In genomic region chr5:154764967-154765366, GRCh38 we compare ENCODE assay signal across 19 cellular contexts. TPM values are rescaled to one million over a fixed set of nuclear protein-coding genes. Genes with fewer than 3 reads are reported as not detected.
DNase-seq lines count a peak whose midpoint lies in the region; ATAC-seq and TF ChIP-seq lines count a peak whose summit lies in the region.
"Had no signal": no experiment of that assay in that cellular context is flagged by ENCODE, and none has a peak within 500 bp of the region (broad histone marks: within the 10 kb centered on the region; RNA-seq: fewer than 3 reads in every experiment).

No MANE protein-coding gene starts in this region.

- H3K9me3 Mint-ChIP-seq in CD14-positive monocyte (no peaks in the 10 kb centered on the region), T-cell (no peaks in the 10 kb centered on the region), endodermal cell (no peaks in the 10 kb centered on the region)
- H3K9me3 Mint-ChIP-seq in CD8-positive, alpha-beta T cell, result no peaks in the 10 kb centered on the region
- H3K9me3 Mint-ChIP-seq: activated B cell treated with CpG ODN at 0.5 μM for 24 hours, nephron had no signal

- no peak overlapping the region for H3K4me3 ChIP-seq in CD8-positive, alpha-beta T cell (ENCODE audit: low read depth, low read length)
- no peak overlapping the region for H3K4me3 ChIP-seq in endodermal cell (ENCODE audit: low read length)
- H3K4me3 ChIP-seq: cardiac muscle cell, PC-9 had no signal

- H3K27me3 ChIP-seq in CD8-positive, alpha-beta T cell (ENCODE audit: insufficient read depth, low read length), result no peaks in the 10 kb centered on the region
- H3K27me3 ChIP-seq in endodermal cell (ENCODE audit: control insufficient read depth, insufficient read depth, low read length, poor library complexity, severe bottlenecking), result no peaks in the 10 kb centered on the region
- H3K27me3 ChIP-seq: cardiac muscle cell had no signal

- no peak overlapping the region for H3K27ac ChIP-seq in CD8-positive, alpha-beta T cell (ENCODE audit: low read depth, low read length)
- H3K27ac ChIP-seq in endodermal cell (ENCODE audit: low read depth, low read length), result no peak overlapping the region
- H3K27ac ChIP-seq: cardiac muscle cell, PC-9 had no signal

- peak overlapping the region in 6 of 7 donors; percentile 0 to 85 (median 38) for H3K27ac Mint-ChIP-seq in CD14-positive monocyte
- peak overlapping the region; percentile 25 for H3K27ac Mint-ChIP-seq in CD8-positive, alpha-beta T cell
- peak overlapping the region; percentile 0 to 4 for H3K27ac Mint-ChIP-seq in T-cell
- H3K27ac Mint-ChIP-seq in endodermal cell, result peak overlapping the region; percentile 0
- H3K27ac Mint-ChIP-seq: activated B cell treated with CpG ODN at 0.5 μM for 24 hours; activated CD8-positive, alpha-beta memory T cell treated with anti-CD3 and anti-CD28 coated beads, Interleukin-2, amount 10 ng/mL, durations not matched to agents 7 days and 5 days; nephron had no signal

- H3K36me3 ChIP-seq in CD8-positive, alpha-beta T cell (ENCODE audit: insufficient read depth, low read length), result no peaks in the 10 kb centered on the region
- no peaks in the 10 kb centered on the region for H3K36me3 ChIP-seq in endodermal cell (ENCODE audit: control insufficient read depth, insufficient read depth, low read length)
- H3K36me3 ChIP-seq: cardiac muscle cell had no signal

- H3K9me3 ChIP-seq in CD8-positive, alpha-beta T cell (ENCODE audit: low read length), result no peaks in the 10 kb centered on the region
- no peaks in the 10 kb centered on the region for H3K9me3 ChIP-seq in endodermal cell (ENCODE audit: control insufficient read depth, low read length)

- CTCF ChIA-PET in CD8-positive, alpha-beta T cell (lab: Charles Lee), result no interaction called here
- CTCF ChIA-PET in T-cell (lab: Charles Lee), result interaction anchor here in 1 of 2 donors (0.7 kb wide), 1 partner anchor 87 kb away, joined by 4 read pairs; no protein-coding TSS in a partner anchor

- TF ChIP-seq CTCF in CD14-positive monocyte (IDR thresholded peaks at IDR 0.05) (no peak), endodermal cell (conservative IDR thresholded peaks at IDR 0.05) (no peak)
- TF ChIP-seq CTCF in CD8-positive, alpha-beta T cell (IDR thresholded peaks at IDR 0.05), result no peak

- peaks cover 72% of the 10 kb centered on the region for H3K4me1 Mint-ChIP-seq in CD14-positive monocyte
- H3K4me1 Mint-ChIP-seq in CD8-positive, alpha-beta T cell (ENCODE audit: low read depth), result peaks cover 80% of the 10 kb centered on the region
- H3K4me1 Mint-ChIP-seq in T-cell, result peaks cover 76 to 88% (median 83%) of the 10 kb centered on the region in 3 donors
- H3K4me1 Mint-ChIP-seq in endodermal cell, result peaks cover 61% of the 10 kb centered on the region

- H3K4me3 Mint-ChIP-seq in CD14-positive monocyte (no peak overlapping the region), T-cell (peak overlapping the region in 1 of 3 donors; percentile 26), endodermal cell (no peak overlapping the region)
- H3K4me3 Mint-ChIP-seq in CD8-positive, alpha-beta T cell, result no peak overlapping the region
- H3K4me3 Mint-ChIP-seq: activated B cell treated with CpG ODN at 0.5 μM for 24 hours; activated CD8-positive, alpha-beta memory T cell treated with anti-CD3 and anti-CD28 coated beads, Interleukin-2, amount 10 ng/mL, durations not matched to agents 7 days and 5 days; nephron had no signal

- H3K27me3 Mint-ChIP-seq in CD14-positive monocyte (ENCODE audit: low read depth in 3 of 3), result peaks cover 0 to 5% (median 0%) of the 10 kb centered on the region in 3 donors
- no peaks in the 10 kb centered on the region for H3K27me3 Mint-ChIP-seq in CD8-positive, alpha-beta T cell (ENCODE audit: low read depth)
- no peaks in the 10 kb centered on the region for H3K27me3 Mint-ChIP-seq in T-cell
- no peaks in the 10 kb centered on the region for H3K27me3 Mint-ChIP-seq in endodermal cell (ENCODE audit: insufficient read depth)
- H3K27me3 Mint-ChIP-seq: activated B cell treated with CpG ODN at 0.5 μM for 24 hours; activated CD8-positive, alpha-beta memory T cell treated with anti-CD3 and anti-CD28 coated beads, Interleukin-2, amount 10 ng/mL, durations not matched to agents 7 days and 5 days had no signal

- POLR2A ChIA-PET in CD8-positive, alpha-beta T cell (lab: Charles Lee), result no interaction called here
- POLR2A ChIA-PET in T-cell (lab: Charles Lee), result no interaction called here

- 80 to 96% methylated on average over 3 of the region's 3 CpGs for WGBS in endodermal cell (ENCODE audit: insufficient coverage in 1 of 2, insufficient read length in 1 of 2), 2 experiments

- no peak for ATAC-seq in CD8-positive, alpha-beta T cell
- no peak for ATAC-seq in T-cell (replicated peaks in 1 of 4)
- ATAC-seq: activated CD8-positive, alpha-beta memory T cell treated with anti-CD3 and anti-CD28 coated beads, Interleukin-2, amount 10 ng/mL, durations not matched to agents 7 days and 5 days had no signal

- no peak overlapping the region for H3K9ac ChIP-seq in endodermal cell (ENCODE audit: extremely low read depth, low read length, poor library complexity, severe bottlenecking)

- intact Hi-C loops in CD14-positive monocyte (cut with micrococcal nuclease), result loop anchor here in 1 of 2 donors (5.0 kb wide), 1 partner anchor 42 kb away; no protein-coding TSS in a partner anchor
- intact Hi-C loops in CD8-positive, alpha-beta T cell (cut with DNase I, micrococcal nuclease), result no loop called here
- intact Hi-C loops in cardiac septum (cut with DNase I), result loop anchor here (5.0 kb wide), 1 partner anchor 37 kb away; no protein-coding TSS in a partner anchor

- DNase-seq in CD14-positive monocyte (ENCODE audit: low spot score) (no peak), T-cell (no peak), endodermal cell (no peak), cardiac septum (ENCODE audit: low spot score) (no peak), activated gamma-delta T cell (lab: John Stamatoyannopoulos, UW) (no peak), SKM-1 (lab: John Stamatoyannopoulos, UW; ENCODE audit: unreplicated experiment) (no peak)
- no peak for DNase-seq in CD8-positive, alpha-beta T cell
- no peak for DNase-seq in stimulated activated CD4-positive, alpha-beta T cell treated with anti-CD3 and anti-CD28 coated beads, Interleukin-2, amount 100 ng/mL, for 48 hours
- DNase-seq: activated B cell treated with CpG ODN at 0.5 μM for 24 hours; activated CD8-positive, alpha-beta memory T cell treated with anti-CD3 and anti-CD28 coated beads, Interleukin-2, amount 10 ng/mL, durations not matched to agents 7 days and 5 days; HCEC 1CT; mesendoderm; NCI-H1694; NCI-H748 treated with DMSO at 0.1 percent for 48 hours; PC-9; posterior cingulate gyrus; SIG-M5 had no signal

- peaks cover 77% of the 10 kb centered on the region for H3K4me1 ChIP-seq in CD8-positive, alpha-beta T cell (ENCODE audit: insufficient read depth, low read length)
- peaks cover 24% of the 10 kb centered on the region for H3K4me1 ChIP-seq in endodermal cell (ENCODE audit: control insufficient read depth, insufficient read depth, low read length)

- peaks cover 4 to 10% of the 10 kb centered on the region in 2 donors for H3K36me3 Mint-ChIP-seq in CD14-positive monocyte
- peaks cover 8% of the 10 kb centered on the region for H3K36me3 Mint-ChIP-seq in CD8-positive, alpha-beta T cell
- no peaks in the 10 kb centered on the region for H3K36me3 Mint-ChIP-seq in T-cell
- peaks cover 3% of the 10 kb centered on the region for H3K36me3 Mint-ChIP-seq in endodermal cell (ENCODE audit: low read depth)

RNA-seq across cellular contexts. Expression of gene LARP1, which starts 9.8 kb away (rescaled TPM):
- polyA plus RNA-seq in CD14-positive monocyte, result 1 to 10 TPM; 4.7 to 5.8 TPM
- total RNA-seq in CD8-positive, alpha-beta T cell, result 10 to 100 TPM; 70.4 to 80.5 TPM
- total RNA-seq in T-cell, result 100 to 1,000 TPM; 137 to 201 (median 182) TPM
- 100 to 1,000 TPM; 193 to 273 TPM for total RNA-seq in endodermal cell
- polyA plus RNA-seq in endodermal cell (2013, experiment 1 of 2), result 115 TPM
- 107 TPM for polyA plus RNA-seq in endodermal cell (2013, experiment 2 of 2)
- total RNA-seq in cardiac septum, result 160 TPM
